22 cellular contexts compared by ENCODE assay signal in genomic region chrX:143757375-143757774, GRCh38. TPM values are rescaled to one million over a fixed set of nuclear protein-coding genes. Genes with fewer than 3 reads are reported as not detected.
DNase-seq lines count a peak whose midpoint lies in the region; TF ChIP-seq lines count a peak whose summit lies in the region.
"Had no signal": no experiment of that assay in that cellular context is flagged by ENCODE, and none has a peak within 500 bp of the region (broad histone marks: within the 10 kb centered on the region; RNA-seq: fewer than 3 reads in every experiment).

No MANE protein-coding gene starts in this region.

- H3K9ac ChIP-seq in HUES48 (ENCODE audit: low read depth, low read length) = no peak overlapping the region
- H3K9ac ChIP-seq in endodermal cell (ENCODE audit: extremely low read depth, low read length, poor library complexity, severe bottlenecking) = no peak overlapping the region

- H3K4me1 Mint-ChIP-seq in endodermal cell (peaks cover 3% of the 10 kb centered on the region), mesothelial cell of epicardium (no peaks in the 10 kb centered on the region)
- H3K4me1 Mint-ChIP-seq: CD4-positive, CD25-positive, alpha-beta regulatory T cell; IgD-negative memory B cell had no signal

- H3K9me3 Mint-ChIP-seq in endodermal cell (peaks cover 49% of the 10 kb centered on the region), mesothelial cell of epicardium (peaks cover 32% of the 10 kb centered on the region)

- H3K27me3 ChIP-seq in HUES48 (ENCODE audit: control insufficient read depth, insufficient read depth, low read length) (peaks cover 7% of the 10 kb centered on the region; the same call in 1 of the 2 replicates), endodermal cell (ENCODE audit: control insufficient read depth, insufficient read depth, low read length, poor library complexity, severe bottlenecking) (no peaks in the 10 kb centered on the region)
- no peaks in the 10 kb centered on the region for H3K27me3 ChIP-seq in effector memory CD4-positive, alpha-beta T cell (replicated peaks; ENCODE audit: control insufficient read depth, insufficient read depth, low read length, poor library complexity, severe bottlenecking)

- H3K36me3 ChIP-seq in HUES48 (ENCODE audit: control insufficient read depth, insufficient read depth, low read length) (no peaks in the 10 kb centered on the region), endodermal cell (ENCODE audit: control insufficient read depth, insufficient read depth, low read length) (no peaks in the 10 kb centered on the region)
- no peaks in the 10 kb centered on the region for H3K36me3 ChIP-seq in effector memory CD4-positive, alpha-beta T cell (ENCODE audit: control insufficient read depth, insufficient read depth, low read length)
- H3K36me3 ChIP-seq: HAP-1 had no signal

- peaks cover under 1% of the 10 kb centered on the region for H3K36me3 Mint-ChIP-seq in endodermal cell (ENCODE audit: low read depth)
- no peaks in the 10 kb centered on the region for H3K36me3 Mint-ChIP-seq in mesothelial cell of epicardium
- H3K36me3 Mint-ChIP-seq: CD4-positive, CD25-positive, alpha-beta regulatory T cell; IgD-negative memory B cell had no signal

- H3K27ac ChIP-seq in C4-2B (no peak overlapping the region), HUES48 (ENCODE audit: low read depth, low read length) (no peak overlapping the region), endodermal cell (ENCODE audit: low read depth, low read length) (no peak overlapping the region)
- H3K27ac ChIP-seq in effector memory CD4-positive, alpha-beta T cell (ENCODE audit: insufficient read depth, low read length, poor library complexity, severe bottlenecking) = no peak overlapping the region

- 92% methylated on average over 17 of the region's 37 CpGs; no CpG with 5 or more reads in 1 of the 2 experiments for WGBS in endodermal cell (ENCODE audit: insufficient coverage in 1 of 2, insufficient read length in 1 of 2), 2 experiments

- H3K4me3 Mint-ChIP-seq in endodermal cell (peak overlapping the region; percentile 49), mesothelial cell of epicardium (peak overlapping the region; percentile 34)
- H3K4me3 Mint-ChIP-seq: CD4-positive, CD25-positive, alpha-beta regulatory T cell; IgD-negative memory B cell had no signal

- no peak overlapping the region for H3K27ac Mint-ChIP-seq in endodermal cell
- no peak overlapping the region for H3K27ac Mint-ChIP-seq in mesothelial cell of epicardium
- H3K27ac Mint-ChIP-seq: CD4-positive, CD25-positive, alpha-beta regulatory T cell; IgD-negative memory B cell had no signal

- peaks cover 21% of the 10 kb centered on the region for H3K27me3 Mint-ChIP-seq in endodermal cell (ENCODE audit: insufficient read depth)
- no peaks in the 10 kb centered on the region for H3K27me3 Mint-ChIP-seq in mesothelial cell of epicardium (ENCODE audit: low read depth)
- H3K27me3 Mint-ChIP-seq: CD4-positive, CD25-positive, alpha-beta regulatory T cell; IgD-negative memory B cell had no signal

- no peaks in the 10 kb centered on the region for H3K4me1 ChIP-seq in HUES48 (ENCODE audit: control insufficient read depth, insufficient read depth, low read length)
- no peaks in the 10 kb centered on the region for H3K4me1 ChIP-seq in endodermal cell (ENCODE audit: control insufficient read depth, insufficient read depth, low read length)
- no peaks in the 10 kb centered on the region for H3K4me1 ChIP-seq in effector memory CD4-positive, alpha-beta T cell (ENCODE audit: control insufficient read depth, insufficient read depth, low read length, poor library complexity, severe bottlenecking)
- H3K4me1 ChIP-seq: HAP-1 had no signal

- H3K4me3 ChIP-seq in HUES48 (ENCODE audit: low read depth, low read length) = peak overlapping the region; percentile 46; the same call in 1 of the 2 replicates
- H3K4me3 ChIP-seq in endodermal cell (ENCODE audit: low read length) = no peak overlapping the region
- H3K4me3 ChIP-seq in effector memory CD4-positive, alpha-beta T cell (ENCODE audit: insufficient read depth, low read depth, low read length, poor library complexity, severe bottlenecking) = no peak overlapping the region
- H3K4me3 ChIP-seq: HAP-1 had no signal

- TF ChIP-seq CTCF in C4-2B (conservative IDR thresholded peaks at IDR 0.05) = 0 out of 2 replicates have a peak, but pooled peaks have one; percentile 7
- peak; percentile 73 for TF ChIP-seq CTCF in endodermal cell (conservative IDR thresholded peaks at IDR 0.05)
- TF ChIP-seq CTCF in mesothelial cell of epicardium (IDR thresholded peaks at IDR 0.05; ENCODE audit: unreplicated experiment) = no peak

- peak; percentile 88 for DNase-seq in endodermal cell
- DNase-seq in mesothelial cell of epicardium (ENCODE audit: low spot score in 2 of 2, unreplicated experiment in 2 of 2) = no peak
- DNase-seq in effector memory CD4-positive, alpha-beta T cell = no peak
- DNase-seq in amygdala (lab: John Stamatoyannopoulos, UW) = no peak
- no peak for DNase-seq in NCI-H2081 treated with DMSO at 0.1 percent for 48 hours (lab: John Stamatoyannopoulos, UW)
- DNase-seq in NCI-H524 treated with DMSO at 0.1 percent for 48 hours (lab: John Stamatoyannopoulos, UW) = no peak
- DNase-seq: AML-193; CD4-positive, CD25-positive, alpha-beta regulatory T cell; DMS79 treated with DMSO at 0.1 percent for 48 hours; GF-D8; MV-4-11; NCI-H1417 treated with DMSO at 0.1 percent for 48 hours; NCI-H2107; NCI-H345; NCI-H774; SHP77 had no signal

- H3K9me3 ChIP-seq in HUES48 (ENCODE audit: control insufficient read depth, insufficient read depth, low read length) (peaks cover 38% of the 10 kb centered on the region), endodermal cell (ENCODE audit: control insufficient read depth, low read length) (peaks cover 6% of the 10 kb centered on the region)
- H3K9me3 ChIP-seq in effector memory CD4-positive, alpha-beta T cell (ENCODE audit: control insufficient read depth, low read length) = no peaks in the 10 kb centered on the region
- H3K9me3 ChIP-seq: HAP-1 had no signal

RNA-seq across cellular contexts. Expression of gene SPANXN2, which starts 36.8 kb away (rescaled TPM):
- total RNA-seq in endodermal cell = not detected
- not detected for polyA plus RNA-seq in endodermal cell (2013, experiment 1 of 2)
- not detected for polyA plus RNA-seq in endodermal cell (2013, experiment 2 of 2)
- total RNA-seq in mesothelial cell of epicardium = not detected in 3 replicates
- total RNA-seq: A673; CD4-positive, CD25-positive, alpha-beta regulatory T cell; LHCN-M2 had no signal
- polyA plus RNA-seq: CD4-positive, CD25-positive, alpha-beta regulatory T cell; IgD-negative memory B cell had no signal
